1 cellular context compared by ENCODE assay signal in the genomic region with DNA sequence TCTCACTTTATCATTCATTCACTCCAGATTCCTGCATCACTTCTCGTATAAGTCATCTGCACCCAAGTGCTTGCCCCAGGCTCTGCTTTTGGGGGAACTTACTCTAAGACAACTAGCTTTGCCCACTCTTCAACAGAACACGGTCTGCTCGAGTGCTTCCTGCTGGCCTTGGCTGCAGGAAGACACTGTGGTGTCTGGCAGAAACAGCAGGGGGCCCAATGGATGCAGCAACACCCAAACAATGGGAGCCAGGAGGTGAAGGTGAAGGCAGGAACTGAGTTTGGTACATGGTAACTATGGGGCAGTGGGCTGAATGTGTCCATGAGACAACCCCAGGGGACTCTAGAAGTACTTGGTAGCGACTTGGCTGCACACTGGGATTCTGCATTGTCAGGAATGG.
TF ChIP-seq lines count a peak whose summit lies in the region.

No MANE protein-coding gene starts in this region.

TF ChIP-seq in WTC11, 78 proteins besides CTCF, POLR2A, EP300 and RAD21 (continued from another document):
- TF ChIP-seq, protein P1, sequence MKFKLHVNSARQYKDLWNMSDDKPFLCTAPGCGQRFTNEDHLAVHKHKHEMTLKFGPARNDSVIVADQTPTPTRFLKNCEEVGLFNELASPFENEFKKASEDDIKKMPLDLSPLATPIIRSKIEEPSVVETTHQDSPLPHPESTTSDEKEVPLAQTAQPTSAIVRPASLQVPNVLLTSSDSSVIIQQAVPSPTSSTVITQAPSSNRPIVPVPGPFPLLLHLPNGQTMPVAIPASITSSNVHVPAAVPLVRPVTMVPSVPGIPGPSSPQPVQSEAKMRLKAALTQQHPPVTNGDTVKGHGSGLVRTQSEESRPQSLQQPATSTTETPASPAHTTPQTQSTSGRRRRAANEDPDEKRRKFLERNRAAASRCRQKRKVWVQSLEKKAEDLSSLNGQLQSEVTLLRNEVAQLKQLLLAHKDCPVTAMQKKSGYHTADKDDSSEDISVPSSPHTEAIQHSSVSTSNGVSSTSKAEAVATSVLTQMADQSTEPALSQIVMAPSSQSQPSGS (CRISPR knock-in tag; IDR thresholded peaks at IDR 0.05; ENCODE audit: borderline replicate concordance, low read depth), result no peak
- TF ChIP-seq ZNF416 (CRISPR knock-in tag; IDR thresholded peaks at IDR 0.05) (no peak), ETV6 (CRISPR knock-in tag; IDR thresholded peaks at IDR 0.05) (no peak), ARID4B (CRISPR knock-in tag; IDR thresholded peaks at IDR 0.05; ENCODE audit: borderline replicate concordance) (no peak), GABPB1 (CRISPR knock-in tag; IDR thresholded peaks at IDR 0.05) (no peak), ZNF219 (CRISPR knock-in tag; IDR thresholded peaks at IDR 0.05; ENCODE audit: borderline replicate concordance) (no peak), IRF2 (CRISPR knock-in tag; IDR thresholded peaks at IDR 0.05; ENCODE audit: borderline replicate concordance, low read depth) (no peak), GTF2I (CRISPR knock-in tag; conservative IDR thresholded peaks at IDR 0.05) (no peak), SP1 (CRISPR knock-in tag; conservative IDR thresholded peaks at IDR 0.05) (no peak), ZNF396 (CRISPR knock-in tag; IDR thresholded peaks at IDR 0.05; ENCODE audit: borderline replicate concordance) (no peak), CDX4 (CRISPR knock-in tag; IDR thresholded peaks at IDR 0.05; ENCODE audit: borderline replicate concordance) (no peak), FOXP1 (CRISPR knock-in tag; IDR thresholded peaks at IDR 0.05; ENCODE audit: borderline replicate concordance) (no peak), NR1H2 (CRISPR knock-in tag; IDR thresholded peaks at IDR 0.05) (no peak)
- TF ChIP-seq, protein P2, sequence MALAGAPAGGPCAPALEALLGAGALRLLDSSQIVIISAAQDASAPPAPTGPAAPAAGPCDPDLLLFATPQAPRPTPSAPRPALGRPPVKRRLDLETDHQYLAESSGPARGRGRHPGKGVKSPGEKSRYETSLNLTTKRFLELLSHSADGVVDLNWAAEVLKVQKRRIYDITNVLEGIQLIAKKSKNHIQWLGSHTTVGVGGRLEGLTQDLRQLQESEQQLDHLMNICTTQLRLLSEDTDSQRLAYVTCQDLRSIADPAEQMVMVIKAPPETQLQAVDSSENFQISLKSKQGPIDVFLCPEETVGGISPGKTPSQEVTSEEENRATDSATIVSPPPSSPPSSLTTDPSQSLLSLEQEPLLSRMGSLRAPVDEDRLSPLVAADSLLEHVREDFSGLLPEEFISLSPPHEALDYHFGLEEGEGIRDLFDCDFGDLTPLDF (CRISPR knock-in tag; IDR thresholded peaks at IDR 0.05), result no peak
